8 cellular contexts compared by ENCODE assay signal in the genomic region with DNA sequence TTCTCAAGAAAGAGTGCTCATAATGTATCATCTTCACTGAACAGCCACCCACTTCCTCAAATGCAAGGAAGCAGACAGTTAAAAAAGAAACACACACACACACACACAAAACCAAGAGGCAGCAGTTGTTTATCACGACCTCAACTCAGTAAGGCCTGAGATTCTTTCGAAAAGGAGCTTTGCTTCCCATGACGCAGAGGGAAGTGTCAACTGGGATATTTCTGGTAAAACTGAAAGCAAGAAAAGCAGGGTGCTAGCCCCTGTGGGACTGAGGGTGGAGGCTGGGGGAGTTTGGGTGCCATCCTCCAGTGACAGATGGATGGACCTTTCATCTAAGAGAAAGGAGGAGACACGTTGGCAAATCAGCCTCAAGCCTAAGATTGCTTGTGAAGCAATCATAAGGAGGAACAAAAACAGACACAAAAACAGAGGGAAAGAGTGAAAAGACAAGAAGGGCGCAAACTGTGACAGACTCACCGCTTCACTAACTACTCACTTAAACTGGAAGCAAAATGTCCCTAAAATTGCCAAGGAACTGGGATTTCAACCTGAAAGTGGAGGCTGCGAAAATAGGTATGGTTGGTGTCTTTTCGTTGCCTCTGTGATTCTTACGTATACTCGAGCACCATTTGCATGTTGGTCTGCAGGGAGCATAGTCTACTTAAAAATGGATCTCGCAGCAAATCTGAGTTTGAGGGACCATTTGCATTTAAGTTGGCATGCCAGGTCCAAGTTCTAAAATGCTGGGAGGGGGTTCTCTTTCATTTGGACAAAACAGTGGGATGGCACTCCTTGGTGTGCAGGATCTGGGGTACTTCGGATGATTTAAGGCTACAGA. TPM values are rescaled to one million over a fixed set of nuclear protein-coding genes. Genes with fewer than 3 reads are reported as not detected.
DNase-seq lines count a peak whose midpoint lies in the region; ATAC-seq, FAIRE-seq and TF ChIP-seq lines count a peak whose summit lies in the region.

A gene with protein sequence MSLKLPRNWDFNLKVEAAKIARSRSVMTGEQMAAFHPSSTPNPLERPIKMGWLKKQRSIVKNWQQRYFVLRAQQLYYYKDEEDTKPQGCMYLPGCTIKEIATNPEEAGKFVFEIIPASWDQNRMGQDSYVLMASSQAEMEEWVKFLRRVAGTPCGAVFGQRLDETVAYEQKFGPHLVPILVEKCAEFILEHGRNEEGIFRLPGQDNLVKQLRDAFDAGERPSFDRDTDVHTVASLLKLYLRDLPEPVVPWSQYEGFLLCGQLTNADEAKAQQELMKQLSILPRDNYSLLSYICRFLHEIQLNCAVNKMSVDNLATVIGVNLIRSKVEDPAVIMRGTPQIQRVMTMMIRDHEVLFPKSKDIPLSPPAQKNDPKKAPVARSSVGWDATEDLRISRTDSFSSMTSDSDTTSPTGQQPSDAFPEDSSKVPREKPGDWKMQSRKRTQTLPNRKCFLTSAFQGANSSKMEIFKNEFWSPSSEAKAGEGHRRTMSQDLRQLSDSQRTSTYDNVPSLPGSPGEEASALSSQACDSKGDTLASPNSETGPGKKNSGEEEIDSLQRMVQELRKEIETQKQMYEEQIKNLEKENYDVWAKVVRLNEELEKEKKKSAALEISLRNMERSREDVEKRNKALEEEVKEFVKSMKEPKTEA (plus strand): TSS at position 124 of the 838 bp plus-strand sequence. CDS start 389 bp downstream, at position 513.

- intact Hi-C loops in K562 (cut with micrococcal nuclease) (no loop called here), psoas muscle (cut with DNase I) (no loop called here)

- H3K36me3 ChIP-seq in OCI-LY3 (replicated peaks; ENCODE audit: low read depth, low read length) (peaks cover 23% of the 10 kb centered on the region), K562 (ENCODE audit: control insufficient read depth, insufficient read depth, low read length) (no peaks in the 10 kb centered on the region), psoas muscle (ENCODE audit: insufficient read depth in 1 of 2, low read depth in 1 of 2) (no peaks in the 10 kb centered on the region)

- TF ChIP-seq EP300 in K562 (IDR thresholded peaks at IDR 0.05; ENCODE audit: low read length) = no peak

- no TSS peak for BruUV-seq in K562 (replicated peaks; lab: Mats Ljungman, UMichigan)

- H3K4me3 ChIP-seq in OCI-LY3 (ENCODE audit: low read length) (peak within 1 kb of the TSS; percentile 88), K562 (no peak within 1 kb of the TSS), psoas muscle (peak within 1 kb of the TSS; percentile 41)

- H3K27me3 ChIP-seq in OCI-LY3 (ENCODE audit: low read depth, low read length) = no peaks in the 10 kb centered on the region
- no peaks in the 10 kb centered on the region for H3K27me3 ChIP-seq in K562 (ENCODE audit: control insufficient read depth in 2 of 2, insufficient read depth in 2 of 2, low read length in 2 of 2)
- H3K27me3 ChIP-seq in psoas muscle (ENCODE audit: insufficient read depth in 3 of 3, low read length in 2 of 3) = no peaks in the 10 kb centered on the region

- in situ Hi-C loops in K562 (cut with MboI) = no loop called here

- H3K4me1 ChIP-seq in OCI-LY3 (ENCODE audit: low read length) = peaks cover 56% of the 10 kb centered on the region
- peaks cover 0 to 8% of the 10 kb centered on the region in 2 experiments; a peak in 4 of 5 replicates for H3K4me1 ChIP-seq in K562 (replicated peaks in 1 of 2; ENCODE audit: control insufficient read depth in 2 of 2, insufficient read depth in 2 of 2, low read length in 2 of 2)
- no peaks in the 10 kb centered on the region for H3K4me1 ChIP-seq in psoas muscle

- H3K9me3 ChIP-seq in OCI-LY3 (ENCODE audit: insufficient read depth, low read length) = no peaks in the 10 kb centered on the region
- no peaks in the 10 kb centered on the region for H3K9me3 ChIP-seq in K562 (replicated peaks; ENCODE audit: control insufficient read depth, insufficient read depth, low read depth, low read length)
- no peaks in the 10 kb centered on the region for H3K9me3 ChIP-seq in psoas muscle

- peak; percentile 19; the same call in 1 of the 2 replicates for TF ChIP-seq CTCF in OCI-LY3 (IDR thresholded peaks at IDR 0.05; ENCODE audit: low read depth, low read length)
- no peak for TF ChIP-seq CTCF in K562 (IDR thresholded peaks at IDR 0.05 in 2 of 3, conservative IDR thresholded peaks at IDR 0.05 in 1 of 3; ENCODE audit: insufficient read depth in 2 of 3, low read depth in 1 of 3, low read length in 3 of 3)
- no peak for TF ChIP-seq CTCF in psoas muscle (IDR thresholded peaks at IDR 0.05)
- TF ChIP-seq CTCF in omental fat pad (IDR thresholded peaks at IDR 0.05) = no peak

- no peak within 1 kb of the TSS for H2AFZ ChIP-seq in OCI-LY3 (ENCODE audit: low read depth, low read length)
- H2AFZ ChIP-seq in K562 (ENCODE audit: low read depth, low read length) = peak within 1 kb of the TSS; percentile 25; the same call in 1 of the 2 replicates

- H3K79me2 ChIP-seq in OCI-LY3 (ENCODE audit: low read length) (peaks cover 70% of the 10 kb centered on the region), K562 (ENCODE audit: control insufficient read depth, insufficient read depth, low read length) (no peaks in the 10 kb centered on the region)

- TF ChIP-seq RAD21 in K562 (CRISPR knock-in tag; conservative IDR thresholded peaks at IDR 0.05 in 1 of 2, IDR thresholded peaks at IDR 0.05 in 1 of 2) = no peak

- H3K27ac ChIP-seq in OCI-LY3 (ENCODE audit: low read length) (peak within 1 kb of the TSS; percentile 98), K562 (ENCODE audit: extremely low read depth, low read depth, low read length) (no peak within 1 kb of the TSS), psoas muscle (no peak within 1 kb of the TSS)

- H3K9ac ChIP-seq in OCI-LY3 (ENCODE audit: low read length) (peak within 1 kb of the TSS; percentile 96), K562 (ENCODE audit: insufficient read depth in 1 of 2, low read depth in 2 of 2, low read length in 2 of 2) (no peak within 1 kb of the TSS)

- WGBS in K562 (ENCODE audit: insufficient coverage, low coverage, missing lambda C conversion rate) = 35% methylated on average over 12 of the region's 12 CpGs
- WGBS in psoas muscle, 3 donors = 75 to 79% (median 77%) methylated on average over 12 of the region's 12 CpGs

- DNase-seq in GM12891 (ENCODE audit: insufficient read length, low spot score) = no peak
- DNase-seq in K562 (ENCODE audit: extremely low read depth in 1 of 4, low spot score in 3 of 4) = no peak
- DNase-seq in psoas muscle = no peak
- no peak for DNase-seq in A172 (ENCODE audit: low spot score)
- DNase-seq in omental fat pad (ENCODE audit: low spot score) = no peak
- DNase-seq in SW 1271 (lab: John Stamatoyannopoulos, UW) = no peak

- CTCF ChIA-PET in K562 (lab: Yijun Ruan, JAX; ENCODE audit: low intra/inter-chr PET ratio) = no interaction called here

- peak; percentile 60 for ATAC-seq in HG02610 (IDR thresholded peaks at IDR 0.05; ENCODE audit: unreplicated experiment)
- no peak for ATAC-seq in K562
- ATAC-seq in psoas muscle = no peak
- no peak for ATAC-seq in omental fat pad (ENCODE audit: low FRiP score)

- H3K4me2 ChIP-seq in OCI-LY3 (ENCODE audit: low read length) = peak within 1 kb of the TSS; percentile 94
- H3K4me2 ChIP-seq in K562 (ENCODE audit: insufficient read depth, low read length) = no peak within 1 kb of the TSS

- peak; percentile 90 for FAIRE-seq in GM12891 (lab: Jason Lieb, UNC)
- FAIRE-seq in K562 (lab: Jason Lieb, UNC) = no peak

- POLR2A ChIA-PET in K562 (lab: Yijun Ruan, JAX) = interaction anchor here (0.7 to 1.3 kb wide), 2 partner anchors 24 to 173 kb away, joined by 3 to 5 read pairs; no protein-coding TSS in a partner anchor

- H3K9me1 ChIP-seq in K562 (ENCODE audit: control insufficient read depth, insufficient read depth, low read length) = no peaks in the 10 kb centered on the region

- TF ChIP-seq POLR2A in GM12891 (IDR thresholded peaks at IDR 0.05; ENCODE audit: low read depth, low read length) = no peak
- no peak for TF ChIP-seq POLR2A in K562 (conservative IDR thresholded peaks at IDR 0.05)

- H4K20me1 ChIP-seq in OCI-LY3 (ENCODE audit: insufficient read depth, low read length) (no peaks in the 10 kb centered on the region; the same call in 1 of the 2 replicates), K562 (replicated peaks; ENCODE audit: control insufficient read depth, insufficient read depth, low read length) (no peaks in the 10 kb centered on the region)

TF ChIP-seq in GM12891, 5 proteins besides CTCF, POLR2A, EP300 and RAD21 (continues in another document):
- peak; percentile 27; the same call in 1 of the 2 replicates for TF ChIP-seq POU2F2 (IDR thresholded peaks at IDR 0.05; ENCODE audit: low read depth, low read length)
- 0 out of 2 replicates have a peak, but pooled peaks have one; percentile 21 for TF ChIP-seq TAF1 (IDR thresholded peaks at IDR 0.05; ENCODE audit: low read depth, low read length)
- TF ChIP-seq SPI1 (IDR thresholded peaks at IDR 0.05; ENCODE audit: low read depth, low read length) = peak; percentile 95

TF ChIP-seq in K562, 482 proteins besides CTCF, POLR2A, EP300 and RAD21 (continues in another document):
- no peak for TF ChIP-seq CEBPG (CRISPR knock-in tag; IDR thresholded peaks at IDR 0.05)
- TF ChIP-seq CEBPG (tag; conservative IDR thresholded peaks at IDR 0.05 in 1 of 2, IDR thresholded peaks at IDR 0.05 in 1 of 2) = peak in 1 of 2 experiments; percentile 16; a peak in 1 of 4 replicates
- TF ChIP-seq NUFIP1 (IDR thresholded peaks at IDR 0.05; ENCODE audit: partially characterized antibody) = no peak
- TF ChIP-seq ZNF224 (CRISPR knock-in tag; IDR thresholded peaks at IDR 0.05) = no peak

RNA-seq across cellular contexts. Expression of the gene that starts here (rescaled TPM):
- polyA plus RNA-seq in GM12891 (2012; ENCODE audit: low read depth, missing spikeins) = 3.8 TPM
- 12.4 and 14.6 TPM in 2 replicates for total RNA-seq in K562 (2011; cell fraction: chromatin; rRNA removed; ENCODE audit: low replicate concordance)
- 7.8 and 9.2 TPM in 2 replicates for total RNA-seq in K562 (2011; cell fraction: nucleolus; rRNA removed)
- 8.2 and 9.0 TPM in 2 replicates for total RNA-seq in K562 (2011; cell fraction: nucleoplasm; rRNA removed)
- total RNA-seq in K562 (2014; rRNA removed) (10.0 and 12.8 TPM in 2 replicates), K562 (2014; rRNA removed; fragmentation: Illumina TruSeq; extraction: Trizol) (9.7 and 13.1 TPM in 2 replicates), K562 (2015; rRNA removed; fragmentation: Illumina TruSeq; extraction: Trizol) (9.7 and 10.7 TPM in 2 replicates), K562 (2021) (9.8 and 13.2 TPM in 2 replicates), psoas muscle (1 to 10 TPM; 1.8 to 4.8 (median 2.2) TPM), omental fat pad (10 to 100 TPM in 2 of 4 donors, 1 to 10 TPM in 2; 6.1 to 40.8 (median 11.7) TPM)
- polyA plus RNA-seq in K562 (2011; rRNA removed) (3.7 and 12.5 TPM in 2 replicates), K562 (2014; fragmentation: Illumina TruSeq; extraction: Trizol) (14.8 and 16.0 TPM in 2 replicates), K562 (2014; fragmentation: Nextera tagmentation; extraction: Ambion mirVana) (1 to 10 TPM; 4.9 to 6.8 TPM), K562 (2014; rRNA removed) (7.7 and 11.6 TPM in 2 replicates), psoas muscle (1 to 10 TPM; 1.1 to 1.9 (median 1.6) TPM)
- 3.7 and 10.4 TPM in 2 replicates for polyA plus RNA-seq in K562 (2011; cell fraction: cytosol; rRNA removed)
- 4.7 and 19.4 TPM in 2 replicates for polyA plus RNA-seq in K562 (2011; cell fraction: nucleus; rRNA removed)
- polyA plus RNA-seq in K562 (2012) = 16.8 and 21.5 TPM in 2 replicates
- 3.0 and 9.5 TPM in 2 replicates for polyA minus RNA-seq in K562 (2011; rRNA and poly(A)+ RNA removed)
- 0.73 and 5.9 TPM in 2 replicates for polyA minus RNA-seq in K562 (2011; cell fraction: cytosol; rRNA and poly(A)+ RNA removed)
- 3.0 and 7.9 TPM in 2 replicates for polyA minus RNA-seq in K562 (2011; cell fraction: nucleus; rRNA and poly(A)+ RNA removed)
- total RNA-seq in A172 (2014; rRNA removed; shearing (Covaris generic)) = not detected in 2 replicates
